19 cellular contexts compared by ENCODE assay signal in genomic region chr7:156218544-156219306, GRCh38.
"Had no signal": no experiment of that assay in that cellular context is flagged by ENCODE, and none has a peak within 500 bp of the region (broad histone marks: within the 10 kb centered on the region; RNA-seq: fewer than 3 reads in every experiment).

No MANE protein-coding gene starts in this region.

- ATAC-seq: naive thymus-derived CD4-positive, alpha-beta T cell; right cardiac atrium; stimulated activated naive CD8-positive, alpha-beta T cell treated with anti-CD3 and anti-CD28 coated beads, Interleukin-15, Interleukin-2, amounts not matched to agents 100 U/mL and 50 U/mL, for 24 hours had no signal

- H3K36me3 Mint-ChIP-seq: naive thymus-derived CD4-positive, alpha-beta T cell had no signal

- DNase-seq: cerebellar nuclear complex; dermis blood vessel endothelial cell; effector CD4-positive, alpha-beta T cell; foreskin melanocyte; kidney glomerular epithelial cell; mammary epithelial cell; naive thymus-derived CD4-positive, alpha-beta T cell; nephron progenitor cell; posterior cingulate gyrus; right cardiac atrium; stimulated activated CD4-positive, alpha-beta T cell treated with anti-CD3 and anti-CD28 coated beads, Interleukin-2, amount 100 ng/mL, for 48 hours; stimulated activated naive CD8-positive, alpha-beta T cell treated with anti-CD3 and anti-CD28 coated beads, Interleukin-15, Interleukin-2, amounts not matched to agents 100 U/mL and 50 U/mL, for 24 hours; thyroid gland had no signal

- H3K27ac ChIP-seq: hepatocyte, neutrophil, suprapubic skin, thyroid gland, upper lobe of left lung had no signal

- H3K36me3 ChIP-seq: neutrophil, suprapubic skin, thyroid gland, upper lobe of left lung had no signal

- H3K27me3 ChIP-seq: hepatocyte, neutrophil, suprapubic skin, thyroid gland, upper lobe of left lung had no signal

- H3K4me2 ChIP-seq: hepatocyte, smooth muscle cell had no signal

- H2AFZ ChIP-seq: hepatocyte had no signal

- H3K4me3 Mint-ChIP-seq: naive thymus-derived CD4-positive, alpha-beta T cell; nephron progenitor cell had no signal

- H3K27ac Mint-ChIP-seq: naive thymus-derived CD4-positive, alpha-beta T cell; nephron progenitor cell had no signal

- H3K4me1 ChIP-seq: suprapubic skin, thyroid gland, upper lobe of left lung had no signal

- H3K4me3 ChIP-seq: hepatocyte, smooth muscle cell, suprapubic skin, thyroid gland, upper lobe of left lung had no signal

- H3K9me3 Mint-ChIP-seq: nephron progenitor cell had no signal

- H3K4me1 Mint-ChIP-seq: naive thymus-derived CD4-positive, alpha-beta T cell; nephron progenitor cell had no signal

- FAIRE-seq: colon had no signal

- H3K9me3 ChIP-seq: neutrophil, suprapubic skin, thyroid gland, upper lobe of left lung had no signal

- H3K79me2 ChIP-seq: hepatocyte had no signal
